In the genomic region with DNA sequence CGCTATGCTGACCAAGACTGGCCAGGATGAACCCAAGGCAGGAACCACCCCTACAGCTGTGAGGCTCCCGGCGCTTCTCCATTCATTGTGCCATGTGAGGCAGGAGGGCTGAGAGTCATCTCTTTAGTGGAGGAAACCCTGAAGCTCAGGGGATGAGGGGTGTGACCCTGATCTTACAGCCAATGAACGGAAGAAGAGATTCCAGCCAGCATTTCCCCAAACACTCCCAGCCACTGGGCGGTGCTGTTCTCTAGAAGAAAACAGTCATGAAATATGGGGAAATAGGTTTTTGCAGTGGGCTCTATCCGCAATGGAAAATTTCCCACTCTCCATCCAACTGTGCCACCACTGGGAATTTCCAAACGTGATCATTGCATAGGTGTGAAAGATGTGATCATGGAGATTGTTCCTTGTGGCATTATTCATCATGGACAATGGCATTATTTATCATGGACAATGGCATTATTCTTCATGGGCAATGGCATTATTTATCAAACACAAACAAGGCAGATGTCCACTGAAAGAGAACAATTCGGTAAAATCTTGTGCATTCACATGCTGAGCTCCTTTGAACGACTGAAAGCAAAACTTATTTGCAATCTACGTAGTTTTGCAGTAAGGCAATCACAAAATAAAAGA, we compare ENCODE assay signal across 9 cellular contexts. TPM values are rescaled to one million over a fixed set of nuclear protein-coding genes. Genes with fewer than 3 reads are reported as not detected.
DNase-seq lines count a peak whose midpoint lies in the region; ATAC-seq, FAIRE-seq and TF ChIP-seq lines count a peak whose summit lies in the region.
"Had no signal": no experiment of that assay in that cellular context is flagged by ENCODE, and none has a peak within 500 bp of the region (broad histone marks: within the 10 kb centered on the region; RNA-seq: fewer than 3 reads in every experiment).

No MANE protein-coding gene starts in this region.

- H3K4me3 Mint-ChIP-seq in CD4-positive, alpha-beta memory T cell: no peak overlapping the region
- no peak overlapping the region for H3K4me3 Mint-ChIP-seq in activated T-helper 17 cell treated with anti-CD3 and anti-CD28 coated beads, Interleukin-2, amount 50 U/mL, for 72 hours

- no peak overlapping the region for H3K27ac Mint-ChIP-seq in CD4-positive, alpha-beta memory T cell
- H3K27ac Mint-ChIP-seq in activated T-helper 17 cell treated with anti-CD3 and anti-CD28 coated beads, Interleukin-2, amount 50 U/mL, for 72 hours: no peak overlapping the region

- H3K27me3 Mint-ChIP-seq in CD4-positive, alpha-beta memory T cell: peaks cover 19 to 29% of the 10 kb centered on the region in 2 donors
- H3K27me3 Mint-ChIP-seq in activated T-helper 17 cell treated with anti-CD3 and anti-CD28 coated beads, Interleukin-2, amount 50 U/mL, for 72 hours: peaks cover 49% of the 10 kb centered on the region

- CTCF ChIA-PET in CD4-positive, alpha-beta memory T cell (lab: Charles Lee; ENCODE audit: partially characterized antibody): interaction anchor here (3.4 kb wide), 1 partner anchor 10 kb away, joined by 25 read pairs; no protein-coding TSS in a partner anchor

- ATAC-seq in GM18867 (IDR thresholded peaks at IDR 0.05; ENCODE audit: unreplicated experiment) (peak; percentile 44), pancreas (peak; percentile 61 to 85 (median 83))
- ATAC-seq in activated T-helper 17 cell treated with anti-CD3 and anti-CD28 coated beads, Interleukin-2, amount 50 U/mL, for 72 hours (replicated peaks): no peak

- no peak overlapping the region for H3K27ac ChIP-seq in pancreas
- H3K27ac ChIP-seq in CD4-positive, alpha-beta memory T cell (ENCODE audit: low read depth, low read length): no peak overlapping the region

- H3K27me3 ChIP-seq in pancreas: no peaks in the 10 kb centered on the region
- no peaks in the 10 kb centered on the region for H3K27me3 ChIP-seq in CD4-positive, alpha-beta memory T cell (ENCODE audit: insufficient read depth, low read length)

- no peaks in the 10 kb centered on the region for H3K4me1 Mint-ChIP-seq in CD4-positive, alpha-beta memory T cell
- no peaks in the 10 kb centered on the region for H3K4me1 Mint-ChIP-seq in activated T-helper 17 cell treated with anti-CD3 and anti-CD28 coated beads, Interleukin-2, amount 50 U/mL, for 72 hours

- H3K9me3 Mint-ChIP-seq in CD4-positive, alpha-beta memory T cell: peaks cover 0 to 3% (median 1%) of the 10 kb centered on the region in 8 donors
- H3K9me3 Mint-ChIP-seq in activated T-helper 17 cell treated with anti-CD3 and anti-CD28 coated beads, Interleukin-2, amount 50 U/mL, for 72 hours: peaks cover 5% of the 10 kb centered on the region

- intact Hi-C loops in pancreas (cut with DNase I): loop anchor here in 1 of 3 donors (10.0 kb wide), 3 partner anchors 98 to 248 kb away; no protein-coding TSS in a partner anchor
- intact Hi-C loops in CD4-positive, alpha-beta memory T cell (cut with micrococcal nuclease): no loop called here

- H3K4me1 ChIP-seq in pancreas: no peaks in the 10 kb centered on the region
- no peaks in the 10 kb centered on the region for H3K4me1 ChIP-seq in CD4-positive, alpha-beta memory T cell (ENCODE audit: insufficient read depth, low read length)
- H3K4me1 ChIP-seq: HAP-1 had no signal

- POLR2A ChIA-PET in CD4-positive, alpha-beta memory T cell (lab: Charles Lee; ENCODE audit: partially characterized antibody): no interaction called here

- FAIRE-seq in pancreas (lab: Jason Lieb, UNC): no peak

- H3K36me3 ChIP-seq in pancreas: no peaks in the 10 kb centered on the region
- H3K36me3 ChIP-seq in CD4-positive, alpha-beta memory T cell (ENCODE audit: insufficient read depth, low read length): no peaks in the 10 kb centered on the region
- H3K36me3 ChIP-seq: HAP-1 had no signal

- peak; percentile 59 for TF ChIP-seq CTCF in AG09309 (IDR thresholded peaks at IDR 0.05; ENCODE audit: control insufficient read depth, insufficient read depth, low read depth, low read length, missing control alignments)
- TF ChIP-seq CTCF in pancreas (IDR thresholded peaks at IDR 0.05): peak; percentile 21 to 44 (median 34)

- H3K4me3 ChIP-seq in AG09309 (ENCODE audit: control insufficient read depth, low read depth, low read length) (no peak overlapping the region), pancreas (no peak overlapping the region)
- no peak overlapping the region for H3K4me3 ChIP-seq in CD4-positive, alpha-beta memory T cell (ENCODE audit: low read length in 2 of 2)
- H3K4me3 ChIP-seq: HAP-1 had no signal

- H3K36me3 Mint-ChIP-seq in CD4-positive, alpha-beta memory T cell: no peaks in the 10 kb centered on the region
- H3K36me3 Mint-ChIP-seq in activated T-helper 17 cell treated with anti-CD3 and anti-CD28 coated beads, Interleukin-2, amount 50 U/mL, for 72 hours (ENCODE audit: low read depth): no peaks in the 10 kb centered on the region

- H3K9me3 ChIP-seq in pancreas: no peaks in the 10 kb centered on the region
- no peaks in the 10 kb centered on the region for H3K9me3 ChIP-seq in CD4-positive, alpha-beta memory T cell (ENCODE audit: control insufficient read depth in 1 of 2, low read length in 2 of 2)
- H3K9me3 ChIP-seq: HAP-1 had no signal

- WGBS in pancreas, 2 donors: 18% methylated on average over 10 of the region's 10 CpGs

- DNase-seq in AG09309 (ENCODE audit: low read depth) (peak; percentile 2), NCI-H146 treated with DMSO at 0.1 percent for 48 hours (lab: John Stamatoyannopoulos, UW; ENCODE audit: unreplicated experiment) (peak; percentile 74), dermis blood vessel endothelial cell (peak; percentile 41), pancreas (peak in 3 of 6 donors; percentile 29 to 56 (median 33)), NCI-H1436 (lab: John Stamatoyannopoulos, UW) (no peak)
- no peak for DNase-seq in CD4-positive, alpha-beta memory T cell

RNA-seq across cellular contexts. Expression of a gene that starts 14.0 kb away (rescaled TPM):
- total RNA-seq in dermis blood vessel endothelial cell (0.05 TPM in 1 of 2 replicates, not detected in the other), pancreas (1 to 10 TPM in 3 of 6 donors, under 1 TPM in 3; 0.39 to 2.4 (median 1.1) TPM)
- polyA plus RNA-seq in pancreas: 10 to 100 TPM in 1 of 2 donors, 1 to 10 TPM in 1; 5.9 to 25.5 TPM
- total RNA-seq in CD4-positive, alpha-beta memory T cell: under 1 TPM; 0.22 to 0.38 TPM
- polyA plus RNA-seq in CD4-positive, alpha-beta memory T cell: under 1 TPM; 0.91 to 0.94 TPM
- total RNA-seq in activated T-helper 17 cell treated with anti-CD3 and anti-CD28 coated beads, Interleukin-2, amount 50 U/mL, for 72 hours: under 1 TPM in 1 of 2 donors, not detected in 1; 0.05 TPM

RNA-seq across cellular contexts. Expression of a gene that starts 29.6 kb away (rescaled TPM):
- total RNA-seq in dermis blood vessel endothelial cell: not detected in 2 replicates
- total RNA-seq in pancreas: not detected
- not detected for polyA plus RNA-seq in pancreas
- not detected for total RNA-seq in CD4-positive, alpha-beta memory T cell
- polyA plus RNA-seq in CD4-positive, alpha-beta memory T cell: not detected
- total RNA-seq in activated T-helper 17 cell treated with anti-CD3 and anti-CD28 coated beads, Interleukin-2, amount 50 U/mL, for 72 hours: not detected

Comparison
In these comparisons a context has a peak if more than half of its experiments do, and no peak if none do; other contexts are left out.
1. DNase-seq: peak in AG09309 (single experiment), NCI-H146 treated with DMSO at 0.1 percent for 48 hours (single experiment) and dermis blood vessel endothelial cell (single experiment); none in NCI-H1436 (single experiment) and CD4-positive, alpha-beta memory T cell (0 of 5).